ENCODE assay signal across 1 cellular context in the genomic region with DNA sequence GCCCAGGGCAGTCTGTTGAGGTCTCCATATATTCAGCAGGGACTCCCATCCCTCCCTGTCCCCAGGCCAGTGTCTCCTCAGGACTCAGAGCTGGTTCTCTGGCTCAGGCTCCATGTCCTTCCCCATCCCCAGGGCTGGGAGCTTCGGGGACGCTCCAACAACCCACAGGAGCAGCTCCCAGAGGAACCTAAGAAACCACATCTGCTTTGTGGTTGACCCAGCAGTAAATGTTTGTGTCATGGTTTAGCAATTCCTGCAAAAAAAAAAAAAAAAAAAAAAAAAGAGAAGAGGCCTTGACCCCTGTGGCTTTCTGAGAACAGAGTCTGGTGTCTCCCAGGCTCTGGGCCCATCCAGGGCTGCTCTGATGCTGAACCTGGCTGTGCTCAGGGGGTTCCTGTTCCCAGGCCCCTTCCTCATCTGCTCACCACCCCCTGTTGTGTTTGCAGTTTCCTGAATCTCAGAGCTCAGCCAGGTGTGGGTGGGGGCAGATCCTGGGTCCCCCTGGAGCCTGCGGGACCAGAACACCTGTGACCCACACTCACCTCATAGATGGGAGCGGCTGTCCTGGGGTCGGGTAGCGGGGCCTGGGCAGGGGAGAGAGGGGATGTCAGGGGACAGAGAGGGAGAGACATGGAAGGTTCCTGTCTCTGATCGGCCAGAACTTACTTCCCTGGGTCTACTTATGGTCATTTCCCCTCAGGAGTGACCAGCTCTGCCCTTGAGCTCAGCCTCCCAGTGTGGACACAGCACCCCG.
TF ChIP-seq lines count a peak whose summit lies in the region.

No MANE protein-coding gene starts in this region.

TF ChIP-seq in SK-N-SH treated with all-trans-retinoic acid at 6 μM for 48 hours, 23 proteins besides CTCF, POLR2A, EP300 and RAD21 (continued from another document):
- TF ChIP-seq, protein P1, sequence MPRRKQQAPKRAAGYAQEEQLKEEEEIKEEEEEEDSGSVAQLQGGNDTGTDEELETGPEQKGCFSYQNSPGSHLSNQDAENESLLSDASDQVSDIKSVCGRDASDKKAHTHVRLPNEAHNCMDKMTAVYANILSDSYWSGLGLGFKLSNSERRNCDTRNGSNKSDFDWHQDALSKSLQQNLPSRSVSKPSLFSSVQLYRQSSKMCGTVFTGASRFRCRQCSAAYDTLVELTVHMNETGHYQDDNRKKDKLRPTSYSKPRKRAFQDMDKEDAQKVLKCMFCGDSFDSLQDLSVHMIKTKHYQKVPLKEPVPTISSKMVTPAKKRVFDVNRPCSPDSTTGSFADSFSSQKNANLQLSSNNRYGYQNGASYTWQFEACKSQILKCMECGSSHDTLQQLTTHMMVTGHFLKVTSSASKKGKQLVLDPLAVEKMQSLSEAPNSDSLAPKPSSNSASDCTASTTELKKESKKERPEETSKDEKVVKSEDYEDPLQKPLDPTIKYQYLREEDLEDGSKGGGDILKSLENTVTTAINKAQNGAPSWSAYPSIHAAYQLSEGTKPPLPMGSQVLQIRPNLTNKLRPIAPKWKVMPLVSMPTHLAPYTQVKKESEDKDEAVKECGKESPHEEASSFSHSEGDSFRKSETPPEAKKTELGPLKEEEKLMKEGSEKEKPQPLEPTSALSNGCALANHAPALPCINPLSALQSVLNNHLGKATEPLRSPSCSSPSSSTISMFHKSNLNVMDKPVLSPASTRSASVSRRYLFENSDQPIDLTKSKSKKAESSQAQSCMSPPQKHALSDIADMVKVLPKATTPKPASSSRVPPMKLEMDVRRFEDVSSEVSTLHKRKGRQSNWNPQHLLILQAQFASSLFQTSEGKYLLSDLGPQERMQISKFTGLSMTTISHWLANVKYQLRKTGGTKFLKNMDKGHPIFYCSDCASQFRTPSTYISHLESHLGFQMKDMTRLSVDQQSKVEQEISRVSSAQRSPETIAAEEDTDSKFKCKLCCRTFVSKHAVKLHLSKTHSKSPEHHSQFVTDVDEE (CRISPR knock-in tag; IDR thresholded peaks at IDR 0.05), result no peak
- TF ChIP-seq, protein P2, sequence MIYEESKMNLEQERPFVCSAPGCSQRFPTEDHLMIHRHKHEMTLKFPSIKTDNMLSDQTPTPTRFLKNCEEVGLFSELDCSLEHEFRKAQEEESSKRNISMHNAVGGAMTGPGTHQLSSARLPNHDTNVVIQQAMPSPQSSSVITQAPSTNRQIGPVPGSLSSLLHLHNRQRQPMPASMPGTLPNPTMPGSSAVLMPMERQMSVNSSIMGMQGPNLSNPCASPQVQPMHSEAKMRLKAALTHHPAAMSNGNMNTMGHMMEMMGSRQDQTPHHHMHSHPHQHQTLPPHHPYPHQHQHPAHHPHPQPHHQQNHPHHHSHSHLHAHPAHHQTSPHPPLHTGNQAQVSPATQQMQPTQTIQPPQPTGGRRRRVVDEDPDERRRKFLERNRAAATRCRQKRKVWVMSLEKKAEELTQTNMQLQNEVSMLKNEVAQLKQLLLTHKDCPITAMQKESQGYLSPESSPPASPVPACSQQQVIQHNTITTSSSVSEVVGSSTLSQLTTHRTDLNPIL (CRISPR knock-in tag; IDR thresholded peaks at IDR 0.05; ENCODE audit: low read depth), result no peak
- TF ChIP-seq ZNF8 (CRISPR knock-in tag; IDR thresholded peaks at IDR 0.05), result no peak
- no peak for TF ChIP-seq ZNF565 (CRISPR knock-in tag; conservative IDR thresholded peaks at IDR 0.05; ENCODE audit: low read depth)
- TF ChIP-seq ISL1 (CRISPR knock-in tag; IDR thresholded peaks at IDR 0.05), result no peak
- TF ChIP-seq, protein P3, sequence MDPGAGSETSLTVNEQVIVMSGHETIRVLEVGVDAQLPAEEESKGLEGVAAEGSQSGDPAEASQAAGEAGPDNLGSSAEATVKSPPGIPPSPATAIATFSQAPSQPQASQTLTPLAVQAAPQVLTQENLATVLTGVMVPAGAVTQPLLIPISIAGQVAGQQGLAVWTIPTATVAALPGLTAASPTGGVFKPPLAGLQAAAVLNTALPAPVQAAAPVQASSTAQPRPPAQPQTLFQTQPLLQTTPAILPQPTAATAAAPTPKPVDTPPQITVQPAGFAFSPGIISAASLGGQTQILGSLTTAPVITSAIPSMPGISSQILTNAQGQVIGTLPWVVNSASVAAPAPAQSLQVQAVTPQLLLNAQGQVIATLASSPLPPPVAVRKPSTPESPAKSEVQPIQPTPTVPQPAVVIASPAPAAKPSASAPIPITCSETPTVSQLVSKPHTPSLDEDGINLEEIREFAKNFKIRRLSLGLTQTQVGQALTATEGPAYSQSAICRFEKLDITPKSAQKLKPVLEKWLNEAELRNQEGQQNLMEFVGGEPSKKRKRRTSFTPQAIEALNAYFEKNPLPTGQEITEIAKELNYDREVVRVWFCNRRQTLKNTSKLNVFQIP (CRISPR knock-in tag; IDR thresholded peaks at IDR 0.05; ENCODE audit: borderline replicate concordance, low read depth), result no peak
